In genomic region chr11:57668467-57668890, GRCh38 we compare ENCODE assay signal across 8 cellular contexts. TPM values are rescaled to one million over a fixed set of nuclear protein-coding genes. Genes with fewer than 3 reads are reported as not detected.
DNase-seq lines count a peak whose midpoint lies in the region; TF ChIP-seq lines count a peak whose summit lies in the region.

No MANE protein-coding gene starts in this region.

- H3K9me3 ChIP-seq in HEK293 (ENCODE audit: control insufficient read depth, insufficient read depth, low read depth, low read length) (no peaks in the 10 kb centered on the region), mucosa of rectum (ENCODE audit: control insufficient read depth in 2 of 2, low read length in 2 of 2) (no peaks in the 10 kb centered on the region)

- TF ChIP-seq CTCF in HEK293 (tag by site-specific recombination; IDR thresholded peaks at IDR 0.05) (no peak), coronary artery (IDR thresholded peaks at IDR 0.05) (no peak)

- POLR2A ChIA-PET in HEK293 (lab: Yijun Ruan, JAX): no interaction called here

- H3K36me3 ChIP-seq in HEK293 (ENCODE audit: control insufficient read depth in 2 of 2, insufficient read depth in 1 of 2, low read length in 2 of 2) (peaks cover 2 to 26% of the 10 kb centered on the region in 2 experiments; a peak in 2 of 3 replicates), mucosa of rectum (ENCODE audit: control insufficient read depth in 2 of 2, insufficient read depth in 2 of 2, low read length in 2 of 2) (peaks cover 13 to 25% of the 10 kb centered on the region in 2 donors)

- peak overlapping the region; percentile 99 for H3K4me3 ChIP-seq in HEK293 (ENCODE audit: low read depth, low read length)
- peak overlapping the region; percentile 87 for H3K4me3 ChIP-seq in coronary artery
- peak overlapping the region; percentile 85 to 99 for H3K4me3 ChIP-seq in mucosa of rectum (ENCODE audit: low read length in 2 of 2)

- peak overlapping the region; percentile 98 to 99 for H3K9ac ChIP-seq in mucosa of rectum (ENCODE audit: low read depth in 1 of 2, low read length in 2 of 2)

- H3K27me3 ChIP-seq in mucosa of rectum (ENCODE audit: control insufficient read depth in 2 of 2, insufficient read depth in 2 of 2, low read length in 2 of 2): no peaks in the 10 kb centered on the region

- H3K4me1 ChIP-seq in HEK293 (ENCODE audit: control insufficient read depth, insufficient read depth, low read length) (no peaks in the 10 kb centered on the region), mucosa of rectum (ENCODE audit: control insufficient read depth in 2 of 2, insufficient read depth in 2 of 2, low read length in 2 of 2) (peaks cover 14 to 21% of the 10 kb centered on the region in 2 donors)

- DNase-seq in NCI-H1092 treated with DMSO at 0.1 percent for 48 hours (lab: John Stamatoyannopoulos, UW) (peak; percentile 37), NCI-H1092 (lab: John Stamatoyannopoulos, UW) (no peak), RPMI8226 (peak; percentile 63), coronary artery (ENCODE audit: low spot score) (no peak), mucosa of gallbladder (ENCODE audit: low spot score) (no peak), inferior parietal cortex (ENCODE audit: extremely low spot score) (no peak)

- peak overlapping the region; percentile 90 for H3K27ac ChIP-seq in HEK293 (ENCODE audit: extremely low read depth, low read depth, low read length)
- peak overlapping the region; percentile 87 to 97 for H3K27ac ChIP-seq in coronary artery
- peak overlapping the region; percentile 99 for H3K27ac ChIP-seq in mucosa of rectum (ENCODE audit: low read depth in 2 of 2, low read length in 2 of 2)

- CTCF ChIA-PET in HEK293 (lab: Yijun Ruan, JAX): no interaction called here

TF ChIP-seq in HEK293, 187 proteins besides CTCF, POLR2A, EP300 and RAD21:
- TF ChIP-seq, protein P1, sequence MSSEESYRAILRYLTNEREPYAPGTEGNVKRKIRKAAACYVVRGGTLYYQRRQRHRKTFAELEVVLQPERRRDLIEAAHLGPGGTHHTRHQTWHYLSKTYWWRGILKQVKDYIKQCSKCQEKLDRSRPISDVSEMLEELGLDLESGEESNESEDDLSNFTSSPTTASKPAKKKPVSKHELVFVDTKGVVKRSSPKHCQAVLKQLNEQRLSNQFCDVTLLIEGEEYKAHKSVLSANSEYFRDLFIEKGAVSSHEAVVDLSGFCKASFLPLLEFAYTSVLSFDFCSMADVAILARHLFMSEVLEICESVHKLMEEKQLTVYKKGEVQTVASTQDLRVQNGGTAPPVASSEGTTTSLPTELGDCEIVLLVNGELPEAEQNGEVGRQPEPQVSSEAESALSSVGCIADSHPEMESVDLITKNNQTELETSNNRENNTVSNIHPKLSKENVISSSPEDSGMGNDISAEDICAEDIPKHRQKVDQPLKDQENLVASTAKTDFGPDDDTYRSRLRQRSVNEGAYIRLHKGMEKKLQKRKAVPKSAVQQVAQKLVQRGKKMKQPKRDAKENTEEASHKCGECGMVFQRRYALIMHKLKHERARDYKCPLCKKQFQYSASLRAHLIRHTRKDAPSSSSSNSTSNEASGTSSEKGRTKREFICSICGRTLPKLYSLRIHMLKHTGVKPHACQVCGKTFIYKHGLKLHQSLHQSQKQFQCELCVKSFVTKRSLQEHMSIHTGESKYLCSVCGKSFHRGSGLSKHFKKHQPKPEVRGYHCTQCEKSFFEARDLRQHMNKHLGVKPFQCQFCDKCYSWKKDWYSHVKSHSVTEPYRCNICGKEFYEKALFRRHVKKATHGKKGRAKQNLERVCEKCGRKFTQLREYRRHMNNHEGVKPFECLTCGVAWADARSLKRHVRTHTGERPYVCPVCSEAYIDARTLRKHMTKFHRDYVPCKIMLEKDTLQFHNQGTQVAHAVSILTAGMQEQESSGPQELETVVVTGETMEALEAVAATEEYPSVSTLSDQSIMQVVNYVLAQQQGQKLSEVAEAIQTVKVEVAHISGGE (tag by site-specific recombination; conservative IDR thresholded peaks at IDR 0.05; ENCODE audit: low read depth): peak; percentile 67; the same call in 1 of the 2 replicates
- TF ChIP-seq ZNF501 (tag by site-specific recombination; IDR thresholded peaks at IDR 0.05) (0 out of 2 replicates have a peak, but pooled peaks have one; percentile 11), ZNF354C (tag by site-specific recombination; IDR thresholded peaks at IDR 0.05; ENCODE audit: borderline replicate concordance, low read depth) (no peak), HOXC10 (CRISPR knock-in tag; IDR thresholded peaks at IDR 0.05) (no peak), ZNF239 (tag by site-specific recombination; IDR thresholded peaks at IDR 0.05) (no peak), ZFP69B (tag by site-specific recombination; IDR thresholded peaks at IDR 0.05) (0 out of 2 replicates have a peak, but pooled peaks have one; percentile 14)
- TF ChIP-seq, protein P2, sequence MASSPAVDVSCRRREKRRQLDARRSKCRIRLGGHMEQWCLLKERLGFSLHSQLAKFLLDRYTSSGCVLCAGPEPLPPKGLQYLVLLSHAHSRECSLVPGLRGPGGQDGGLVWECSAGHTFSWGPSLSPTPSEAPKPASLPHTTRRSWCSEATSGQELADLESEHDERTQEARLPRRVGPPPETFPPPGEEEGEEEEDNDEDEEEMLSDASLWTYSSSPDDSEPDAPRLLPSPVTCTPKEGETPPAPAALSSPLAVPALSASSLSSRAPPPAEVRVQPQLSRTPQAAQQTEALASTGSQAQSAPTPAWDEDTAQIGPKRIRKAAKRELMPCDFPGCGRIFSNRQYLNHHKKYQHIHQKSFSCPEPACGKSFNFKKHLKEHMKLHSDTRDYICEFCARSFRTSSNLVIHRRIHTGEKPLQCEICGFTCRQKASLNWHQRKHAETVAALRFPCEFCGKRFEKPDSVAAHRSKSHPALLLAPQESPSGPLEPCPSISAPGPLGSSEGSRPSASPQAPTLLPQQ (tag by site-specific recombination; IDR thresholded peaks at IDR 0.05): peak; percentile 81; the same call in 1 of the 2 replicates
- TF ChIP-seq, protein P3, sequence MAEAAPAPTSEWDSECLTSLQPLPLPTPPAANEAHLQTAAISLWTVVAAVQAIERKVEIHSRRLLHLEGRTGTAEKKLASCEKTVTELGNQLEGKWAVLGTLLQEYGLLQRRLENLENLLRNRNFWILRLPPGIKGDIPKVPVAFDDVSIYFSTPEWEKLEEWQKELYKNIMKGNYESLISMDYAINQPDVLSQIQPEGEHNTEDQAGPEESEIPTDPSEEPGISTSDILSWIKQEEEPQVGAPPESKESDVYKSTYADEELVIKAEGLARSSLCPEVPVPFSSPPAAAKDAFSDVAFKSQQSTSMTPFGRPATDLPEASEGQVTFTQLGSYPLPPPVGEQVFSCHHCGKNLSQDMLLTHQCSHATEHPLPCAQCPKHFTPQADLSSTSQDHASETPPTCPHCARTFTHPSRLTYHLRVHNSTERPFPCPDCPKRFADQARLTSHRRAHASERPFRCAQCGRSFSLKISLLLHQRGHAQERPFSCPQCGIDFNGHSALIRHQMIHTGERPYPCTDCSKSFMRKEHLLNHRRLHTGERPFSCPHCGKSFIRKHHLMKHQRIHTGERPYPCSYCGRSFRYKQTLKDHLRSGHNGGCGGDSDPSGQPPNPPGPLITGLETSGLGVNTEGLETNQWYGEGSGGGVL (tag by site-specific recombination; IDR thresholded peaks at IDR 0.05): 0 out of 2 replicates have a peak, but pooled peaks have one; percentile 24

RNA-seq across cellular contexts. Expression of gene ZDHHC5, which starts 0.6 kb away (rescaled TPM):
- total RNA-seq in mucosa of gallbladder: 60.7 TPM

RNA-seq across cellular contexts. Expression of gene CLP1, which starts 10.9 kb away (rescaled TPM):
- total RNA-seq in mucosa of gallbladder: 10.3 TPM

RNA-seq across cellular contexts. Expression of gene YPEL4, which starts 18.8 kb away (rescaled TPM):
- total RNA-seq in mucosa of gallbladder: 1.9 TPM

RNA-seq across cellular contexts. Expression of gene MED19, which starts 43.5 kb away (rescaled TPM):
- total RNA-seq in mucosa of gallbladder: 15.6 TPM

RNA-seq across cellular contexts. Expression of gene TMX2, which starts 43.9 kb away (rescaled TPM):
- 72.3 TPM for total RNA-seq in mucosa of gallbladder

Comparison
In these comparisons a context has a peak if more than half of its experiments do, and no peak if none do; other contexts are left out.
1. DNase-seq: peak in NCI-H1092 treated with DMSO at 0.1 percent for 48 hours (single experiment) and RPMI8226 (single experiment); none in NCI-H1092 (single experiment), coronary artery (single experiment), mucosa of gallbladder (single experiment) and inferior parietal cortex (single experiment).
2. Peak in every context shown above with its lines, with median percentiles within 50 percentile points of each other: H3K27ac ChIP-seq and H3K4me3 ChIP-seq.